In genomic region chr6:144344651-144345050, GRCh38 we compare ENCODE assay signal across 8 cellular contexts. TPM values are rescaled to one million over a fixed set of nuclear protein-coding genes. Genes with fewer than 3 reads are reported as not detected.
A peak's percentile ranks its signal among the peaks of the same experiment; 100 is the strongest.
DNase-seq lines count a peak whose midpoint lies in the region; ATAC-seq and TF ChIP-seq lines count a peak whose summit lies in the region.

No MANE protein-coding gene starts in this region.

- H3K27me3 ChIP-seq in mesenchymal stem cell (ENCODE audit: control insufficient read depth in 1 of 2, insufficient read depth in 1 of 2, low read length in 2 of 2): no peaks in the 10 kb centered on the region

- H3K4me2 ChIP-seq in OCI-LY7 (ENCODE audit: low read length) (peak overlapping the region; percentile 69), mesenchymal stem cell (ENCODE audit: low read length, poor library complexity, severe bottlenecking) (no peak overlapping the region)

- no peaks in the 10 kb centered on the region for H3K9me2 ChIP-seq in OCI-LY7 (ENCODE audit: insufficient read depth, low read length)

- no peak overlapping the region for H3K4ac ChIP-seq in mesenchymal stem cell (ENCODE audit: low read depth in 1 of 2, low read length in 2 of 2)

- DNase-seq in OCI-LY7 (ENCODE audit: low spot score) (peak; percentile 30), mesenchymal stem cell (no peak), NCI-H2081 treated with DMSO at 0.1 percent for 48 hours (lab: John Stamatoyannopoulos, UW) (no peak), DMS53 (lab: John Stamatoyannopoulos, UW) (no peak), sciatic nerve (ENCODE audit: low spot score) (no peak), ecto neural progenitor cell (ENCODE audit: low spot score) (no peak)

- H3K4me3 ChIP-seq in OCI-LY7 (ENCODE audit: low read depth, low read length, poor library complexity, severe bottlenecking) (peak overlapping the region; percentile 63), mesenchymal stem cell (ENCODE audit: insufficient read depth in 1 of 2, low read depth in 1 of 2, low read length in 2 of 2) (no peak overlapping the region)

- 81% methylated on average over 4 of the region's 5 CpGs for WGBS in mesenchymal stem cell

- H4K91ac ChIP-seq in mesenchymal stem cell (ENCODE audit: low read length): no peak overlapping the region

- no peak overlapping the region for H2BK15ac ChIP-seq in mesenchymal stem cell (ENCODE audit: low read depth, poor library complexity, severe bottlenecking)

- no TSS peak for BruUV-seq in OCI-LY7 (replicated peaks; lab: Mats Ljungman, UMichigan)

- H2BK5ac ChIP-seq in mesenchymal stem cell (ENCODE audit: low read depth, low read length, poor library complexity, severe bottlenecking): no peak overlapping the region

- CTCF ChIA-PET in OCI-LY7 (lab: Charles Lee; ENCODE audit: unreplicated experiment): no interaction called here

- no peaks in the 10 kb centered on the region for H3K79me2 ChIP-seq in OCI-LY7 (ENCODE audit: insufficient read depth, low read depth, low read length)

- H3K4me1 ChIP-seq in OCI-LY7 (ENCODE audit: insufficient read depth, low read length, poor library complexity, severe bottlenecking): peaks cover 42% of the 10 kb centered on the region
- peaks cover 19% of the 10 kb centered on the region for H3K4me1 ChIP-seq in mesenchymal stem cell (ENCODE audit: control insufficient read depth, insufficient read depth, low read depth, low read length)

- no peak overlapping the region for H3K23ac ChIP-seq in mesenchymal stem cell (ENCODE audit: low read length in 2 of 2)

- no peak overlapping the region for H2BK12ac ChIP-seq in mesenchymal stem cell (ENCODE audit: low read length in 2 of 2)

- H3K36me3 ChIP-seq in OCI-LY7 (ENCODE audit: insufficient read depth, low read length) (no peaks in the 10 kb centered on the region), mesenchymal stem cell (ENCODE audit: control insufficient read depth in 1 of 2, insufficient read depth in 2 of 2, low read depth in 1 of 2, low read length in 2 of 2) (peaks cover 0 to 3% of the 10 kb centered on the region in 2 experiments)

- peak; percentile 48; the same call in 1 of the 2 replicates for TF ChIP-seq CTCF in OCI-LY7 (conservative IDR thresholded peaks at IDR 0.05; ENCODE audit: low read length)

- H3K14ac ChIP-seq in mesenchymal stem cell (ENCODE audit: low read length in 2 of 2): no peak overlapping the region

- intact Hi-C loops in OCI-LY7 (cut with micrococcal nuclease; ENCODE audit: unreplicated experiment): loop anchor here (5.0 to 10.0 kb wide), 3 partner anchors 127 to 890 kb away; partner anchors contain the start of genes ADAT2, PEX3 and SF3B5
- intact Hi-C loops in sciatic nerve (cut with DNase I): no loop called here

- ATAC-seq in GM18498 (IDR thresholded peaks at IDR 0.05; ENCODE audit: unreplicated experiment) (peak; percentile 54), GM21576 (IDR thresholded peaks at IDR 0.05; ENCODE audit: unreplicated experiment) (peak; percentile 51), sciatic nerve (no peak)

- no peak overlapping the region for H3K9ac ChIP-seq in mesenchymal stem cell (ENCODE audit: low read length)

- H3K27ac ChIP-seq in OCI-LY7 (ENCODE audit: low read depth, low read length, poor library complexity, severe bottlenecking) (peak overlapping the region; percentile 57), mesenchymal stem cell (ENCODE audit: low read length, poor library complexity, severe bottlenecking) (peak overlapping the region; percentile 58)

- H3K18ac ChIP-seq in mesenchymal stem cell (ENCODE audit: low read depth in 1 of 2, low read length in 2 of 2): peak overlapping the region in 1 of 2 experiments; percentile 44

- no peak overlapping the region for H4K8ac ChIP-seq in mesenchymal stem cell (ENCODE audit: low read length)

- peaks cover 5% of the 10 kb centered on the region for H3K79me1 ChIP-seq in mesenchymal stem cell (replicated peaks; ENCODE audit: low read length, poor library complexity, severe bottlenecking)

- no peak overlapping the region for H2AK5ac ChIP-seq in mesenchymal stem cell (ENCODE audit: low read length, severe bottlenecking)

- no peak overlapping the region for H2BK120ac ChIP-seq in mesenchymal stem cell (ENCODE audit: low read depth, low read length)

- H4K20me1 ChIP-seq in OCI-LY7 (ENCODE audit: insufficient read depth, low read length): 0 out of 2 replicates have a peak, but pooled peaks cover under 1% of the 10 kb centered on the region

- POLR2A ChIA-PET in OCI-LY7 (lab: Charles Lee): interaction anchor here (0.6 to 1.0 kb wide), 3 partner anchors 9 to 1027 kb away, joined by 3 read pairs; no protein-coding TSS in a partner anchor

- H3K9me3 ChIP-seq in OCI-LY7 (ENCODE audit: low read length): no peaks in the 10 kb centered on the region
- no peaks in the 10 kb centered on the region for H3K9me3 ChIP-seq in mesenchymal stem cell (ENCODE audit: control insufficient read depth, low read length)

- H2AFZ ChIP-seq in OCI-LY7 (ENCODE audit: low read length): peak overlapping the region; percentile 79
- H2AFZ ChIP-seq in mesenchymal stem cell (ENCODE audit: low read depth, low read length): no peak overlapping the region

RNA-seq across cellular contexts. Expression of gene UTRN, which starts 59.5 kb away (rescaled TPM):
- 16.1 and 17.5 TPM in 2 replicates for total RNA-seq in OCI-LY7 (2014; rRNA removed; shearing (Covaris generic))
- total RNA-seq in OCI-LY7 (2022): 18.1 and 24.8 TPM in 2 replicates
- polyA plus RNA-seq in mesenchymal stem cell (2013, experiment 1 of 2): 14.5 TPM
- polyA plus RNA-seq in mesenchymal stem cell (2013, experiment 2 of 2): 12.9 TPM
- 594 TPM for total RNA-seq in sciatic nerve

Comparison
In these comparisons a context has a peak if more than half of its experiments do, and no peak if none do; other contexts are left out.
1. RNA of gene UTRN, which starts 59.5 kb away (total RNA-seq): 594 TPM in sciatic nerve (single experiment); 16.1 to 24.8 TPM in OCI-LY7; every median in the first group is over 10 times any median in the second.